Comparison of ENCODE assay signal across 18 cellular contexts in genomic region chr16:85894266-85894665, GRCh38. TPM values are rescaled to one million over a fixed set of nuclear protein-coding genes. Genes with fewer than 3 reads are reported as not detected.
A peak's percentile ranks its signal among the peaks of the same experiment; 100 is the strongest.
DNase-seq lines count a peak whose midpoint lies in the region; ATAC-seq, FAIRE-seq and TF ChIP-seq lines count a peak whose summit lies in the region.
"Had no signal": no experiment of that assay in that cellular context is flagged by ENCODE, and none has a peak within 500 bp of the region (broad histone marks: within the 10 kb centered on the region; RNA-seq: fewer than 3 reads in every experiment).

No MANE protein-coding gene starts in this region.

- H3K9me3 ChIP-seq in A549, result no peaks in the 10 kb centered on the region
- H3K9me3 ChIP-seq: ascending aorta, suprapubic skin had no signal

- 60% methylated on average over 5 of the region's 6 CpGs for WGBS in A549 (ENCODE audit: missing lambda C conversion rate)

- TF ChIP-seq POLR2A in A549 (IDR thresholded peaks at IDR 0.05; ENCODE audit: low read length), result no peak

- TF ChIP-seq RAD21 in A549 (conservative IDR thresholded peaks at IDR 0.05 in 1 of 2, IDR thresholded peaks at IDR 0.05 in 1 of 2), result peak; percentile 41 to 55; a peak in 4 of 5 replicates

- CTCF ChIA-PET in A549 (lab: Yijun Ruan, JAX), result interaction anchor here (0.7 to 5.3 kb wide), 7 partner anchors 12 to 122 kb away, joined by 3 to 47 read pairs (median 4); no protein-coding TSS in a partner anchor

- H3K4me3 ChIP-seq in A549 (no peak overlapping the region), LNCaP clone FGC (ENCODE audit: low read depth, low read length) (no peak overlapping the region), epithelial cell of proximal tubule (ENCODE audit: low read depth, low read length) (no peak overlapping the region)
- H3K4me3 ChIP-seq: ascending aorta, suprapubic skin had no signal

- peaks cover 31% of the 10 kb centered on the region for H3K4me1 ChIP-seq in A549

- peak in 1 of 2 experiments; percentile 31 for DNase-seq in A549 (ENCODE audit: low read depth in 1 of 2, low spot score in 1 of 2)
- peak; percentile 63 for DNase-seq in DMS79 (lab: John Stamatoyannopoulos, UW)
- peak; percentile 4 for DNase-seq in LNCaP clone FGC (ENCODE audit: low read depth)
- no peak for DNase-seq in epithelial cell of proximal tubule (ENCODE audit: low read depth)
- no peak for DNase-seq in activated effector memory CD4-positive, alpha-beta T cell treated with anti-CD3 and anti-CD28 coated beads, Interleukin-2, amount 50 U/mL, for 16 hours
- no peak for DNase-seq in superior temporal gyrus (ENCODE audit: extremely low spot score)
- DNase-seq: activated T-cell treated with anti-CD3 and anti-CD28 coated beads, Interleukin-2, amount 50 U/mL, for 4 hours; CD4-positive, CD25-positive, alpha-beta regulatory T cell; kidney; NCI-H1048; NCI-H510A treated with DMSO at 0.1 percent for 48 hours had no signal

- no peak for TF ChIP-seq EP300 in A549 (IDR thresholded peaks at IDR 0.05)

- ATAC-seq in A549 (peak in 1 of 2 experiments; percentile 36; a peak in 1 of 6 replicates), HG02798 (IDR thresholded peaks at IDR 0.05; ENCODE audit: poor library complexity, unreplicated experiment) (no peak), HG02759 (IDR thresholded peaks at IDR 0.05; ENCODE audit: unreplicated experiment) (no peak)
- ATAC-seq: activated T-cell treated with anti-CD3 and anti-CD28 coated beads, Interleukin-2, amount 50 U/mL, for 4 hours; natural killer cell treated with Interleukin-12 subunit alpha and Interleukin-12 subunit beta and Interleukin-15 and Interleukin-18, amount 100 ng/mL, for 72 hours; sciatic nerve had no signal

- no peak for FAIRE-seq in A549 (lab: Jason Lieb, UNC)
- FAIRE-seq: kidney had no signal

- POLR2A ChIA-PET in A549 (lab: Yijun Ruan, JAX), result no interaction called here

- TF ChIP-seq CTCF in A549 (IDR thresholded peaks at IDR 0.05), result 0 out of 3 replicates have a peak, but pooled peaks have one; percentile 9
- TF ChIP-seq CTCF in LNCaP clone FGC (IDR thresholded peaks at IDR 0.05; ENCODE audit: control insufficient read depth, extremely low read depth, insufficient read depth), result peak; percentile 33; the same call in 1 of the 2 replicates
- peak; percentile 15 for TF ChIP-seq CTCF in epithelial cell of proximal tubule (conservative IDR thresholded peaks at IDR 0.05; ENCODE audit: low read depth, low read length)

- peak overlapping the region in 1 of 2 experiments; percentile 51; a peak in 2 of 6 replicates for H3K27ac ChIP-seq in A549
- H3K27ac ChIP-seq: ascending aorta, suprapubic skin had no signal

- no peak overlapping the region for H3K4me2 ChIP-seq in A549

TF ChIP-seq in A549, 52 proteins besides CTCF, POLR2A, EP300 and RAD21:
- TF ChIP-seq PHF8 (IDR thresholded peaks at IDR 0.05; ENCODE audit: borderline replicate concordance, low read depth), result no peak
- TF ChIP-seq HOXA7 (CRISPR knock-in tag; IDR thresholded peaks at IDR 0.05), result no peak
- no peak for TF ChIP-seq POLR2AphosphoS2 (conservative IDR thresholded peaks at IDR 0.05; ENCODE audit: low read length)
- TF ChIP-seq HMGXB4 (CRISPR knock-in tag; IDR thresholded peaks at IDR 0.05; ENCODE audit: borderline replicate concordance), result no peak
- TF ChIP-seq ZSCAN20 (CRISPR knock-in tag; IDR thresholded peaks at IDR 0.05), result no peak
- no peak for TF ChIP-seq E2F6 (IDR thresholded peaks at IDR 0.05; ENCODE audit: borderline replicate concordance, low read depth)
- peak; percentile 17; the same call in 1 of the 3 replicates for TF ChIP-seq SMC3 (IDR thresholded peaks at IDR 0.05)
TF ChIP-seq in A549: peak in this region for 1.

RNA-seq across cellular contexts. Expression of gene IRF8, which starts 4.7 kb away (rescaled TPM):
- polyA plus RNA-seq in A549 (2011; rRNA removed), result 0.16 and 0.22 TPM in 2 replicates
- 0.09 and 0.16 TPM in 2 replicates for polyA plus RNA-seq in A549 (2012; cell fraction: cytosol; rRNA removed)
- polyA plus RNA-seq in A549 (2012; cell fraction: nucleus; rRNA removed), result 0.40 and 0.50 TPM in 2 replicates
- 0.18 to 0.42 TPM (median 0.40 TPM) in 3 replicates for polyA plus RNA-seq in A549 (2017; fragmentation: RNase III; extraction: RNeasy Plus Mini Kit Qiagen cat#74134 plus additional on column Dnase treatment)
- polyA minus RNA-seq in A549 (2011; rRNA and poly(A)+ RNA removed), result not detected in 2 replicates
- total RNA-seq in epithelial cell of proximal tubule, result 0.17 and 2.2 TPM in 2 replicates
- total RNA-seq: fibroblast of villous mesenchyme had no signal

Comparison
In these comparisons a context has a peak if more than half of its experiments do, and no peak if none do; other contexts are left out.
1. DNase-seq: peak in DMS79 (single experiment) and LNCaP clone FGC (single experiment); none in epithelial cell of proximal tubule (single experiment), activated effector memory CD4-positive, alpha-beta T cell treated with anti-CD3 and anti-CD28 coated beads, Interleukin-2, amount 50 U/mL, for 16 hours (single experiment) and superior temporal gyrus (single experiment).
2. Peak in every context shown above with its lines, with median percentiles within 50 percentile points of each other: CTCF ChIP-seq.